In the genomic region with DNA sequence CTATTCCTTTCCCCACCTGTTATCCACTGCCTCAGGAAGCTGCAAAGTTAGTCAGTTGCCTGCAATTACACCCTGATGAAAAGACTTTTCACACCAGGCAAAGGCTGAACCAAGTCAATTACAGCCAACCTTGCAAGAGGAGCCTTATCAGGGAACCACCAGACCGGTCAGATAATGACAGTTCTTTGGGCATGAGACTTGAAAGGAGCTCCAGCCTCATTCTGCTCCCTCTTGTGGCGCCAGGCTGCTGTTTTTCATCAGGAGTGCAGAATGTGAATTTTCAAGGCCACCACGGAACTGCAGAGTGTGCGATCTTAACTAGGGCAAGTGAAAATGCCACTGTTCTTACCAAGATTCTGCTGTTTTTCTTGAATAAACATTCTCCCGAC, we compare ENCODE assay signal across 10 cellular contexts. TPM values are rescaled to one million over a fixed set of nuclear protein-coding genes. Genes with fewer than 3 reads are reported as not detected.
DNase-seq lines count a peak whose midpoint lies in the region; ATAC-seq, FAIRE-seq and TF ChIP-seq lines count a peak whose summit lies in the region.
"Had no signal": no experiment of that assay in that cellular context is flagged by ENCODE, and none has a peak within 500 bp of the region (broad histone marks: within the 10 kb centered on the region; RNA-seq: fewer than 3 reads in every experiment).

No MANE protein-coding gene starts in this region.

- peaks cover 0 to 7% (median 0%) of the 10 kb centered on the region in 11 experiments; a peak in 2 of 22 replicates for H3K9me3 ChIP-seq in BLaER1 treated with 17β-estradiol and CSF1 and Interleukin-3, amounts not matched to agents 10 nM and 100 nM (replicated peaks in 1 of 11)

- in situ Hi-C loops in astrocyte of the spinal cord (cut with HindIII; ENCODE audit: low sequenced_read_pairs) = no loop called here

- TF ChIP-seq POLR2A in GM12892 (IDR thresholded peaks at IDR 0.05; ENCODE audit: low read depth, low read length) = no peak

- ATAC-seq in GM18870 (IDR thresholded peaks at IDR 0.05; ENCODE audit: unreplicated experiment) = no peak

- FAIRE-seq in GM12892 (lab: Jason Lieb, UNC) = peak; percentile 17
- FAIRE-seq: islet of Langerhans had no signal

- DNase-seq in GM12892 (ENCODE audit: insufficient read length) (no peak), NOMO-1 (lab: John Stamatoyannopoulos, UW; ENCODE audit: unreplicated experiment in 2 of 2) (peak; percentile 59 to 67), astrocyte of the spinal cord (ENCODE audit: low read depth, low spot score) (peak; percentile 22), inferior parietal cortex (ENCODE audit: extremely low spot score) (peak; percentile 85), substantia nigra (lab: John Stamatoyannopoulos, UW) (peak in 44 of 49 donors; percentile 11 to 88 (median 72))
- no peak for DNase-seq in activated CD8-positive, alpha-beta memory T cell treated with anti-CD3 and anti-CD28 coated beads, Interleukin-2, amount 50 U/mL, for 4 hours

- H4K20me1 ChIP-seq in BLaER1 treated with 17β-estradiol and CSF1 and Interleukin-3, amounts not matched to agents 10 nM and 100 nM = no peaks in the 10 kb centered on the region

- peak; percentile 53 for TF ChIP-seq CTCF in astrocyte of the spinal cord (IDR thresholded peaks at IDR 0.05; ENCODE audit: low read depth, low read length)

- H3K9ac ChIP-seq in BLaER1 treated with 17β-estradiol and CSF1 and Interleukin-3, amounts not matched to agents 10 nM and 100 nM = no peak overlapping the region
- H3K9ac ChIP-seq: KMS-11 had no signal

- H3K4me2 ChIP-seq in BLaER1 treated with 17β-estradiol and CSF1 and Interleukin-3, amounts not matched to agents 10 nM and 100 nM = peak overlapping the region in 8 of 11 experiments; percentile 5 to 36 (median 12); a peak in 6 of 22 replicates
- H3K4me2 ChIP-seq: KMS-11 had no signal

- peaks cover 14 to 51% (median 45%) of the 10 kb centered on the region in 10 experiments for H3K4me1 ChIP-seq in BLaER1 treated with 17β-estradiol and CSF1 and Interleukin-3, amounts not matched to agents 10 nM and 100 nM

- no peak overlapping the region for H3K27ac ChIP-seq in BLaER1 treated with 17β-estradiol and CSF1 and Interleukin-3, amounts not matched to agents 10 nM and 100 nM
- peak overlapping the region; percentile 63 for H3K27ac ChIP-seq in substantia nigra (ENCODE audit: low read depth, low read length, poor library complexity, severe bottlenecking)
- H3K27ac ChIP-seq: KMS-11 had no signal

- no peak overlapping the region for H3K4me3 ChIP-seq in BLaER1 treated with 17β-estradiol and CSF1 and Interleukin-3, amounts not matched to agents 10 nM and 100 nM
- no peak overlapping the region for H3K4me3 ChIP-seq in astrocyte of the spinal cord (ENCODE audit: low read depth, low read length)

- no peaks in the 10 kb centered on the region for H3K36me3 ChIP-seq in BLaER1 treated with 17β-estradiol and CSF1 and Interleukin-3, amounts not matched to agents 10 nM and 100 nM

- H3K27me3 ChIP-seq in BLaER1 treated with 17β-estradiol and CSF1 and Interleukin-3, amounts not matched to agents 10 nM and 100 nM = no peaks in the 10 kb centered on the region

RNA-seq across cellular contexts. Expression of a gene that starts 22.5 kb away (rescaled TPM):
- 0.36 TPM for polyA plus RNA-seq in GM12892 (2012; ENCODE audit: missing spikeins)

RNA-seq across cellular contexts. Expression of a gene that starts 29.5 kb away (rescaled TPM):
- not detected for polyA plus RNA-seq in GM12892 (2012; ENCODE audit: missing spikeins)

Comparison
In these comparisons a context has a peak if more than half of its experiments do, and no peak if none do; other contexts are left out.
1. DNase-seq: peak in NOMO-1 (2 of 2), astrocyte of the spinal cord (single experiment), inferior parietal cortex (single experiment) and substantia nigra (44 of 49); none in GM12892 (single experiment) and activated CD8-positive, alpha-beta memory T cell treated with anti-CD3 and anti-CD28 coated beads, Interleukin-2, amount 50 U/mL, for 4 hours (single experiment).